In the genomic region with DNA sequence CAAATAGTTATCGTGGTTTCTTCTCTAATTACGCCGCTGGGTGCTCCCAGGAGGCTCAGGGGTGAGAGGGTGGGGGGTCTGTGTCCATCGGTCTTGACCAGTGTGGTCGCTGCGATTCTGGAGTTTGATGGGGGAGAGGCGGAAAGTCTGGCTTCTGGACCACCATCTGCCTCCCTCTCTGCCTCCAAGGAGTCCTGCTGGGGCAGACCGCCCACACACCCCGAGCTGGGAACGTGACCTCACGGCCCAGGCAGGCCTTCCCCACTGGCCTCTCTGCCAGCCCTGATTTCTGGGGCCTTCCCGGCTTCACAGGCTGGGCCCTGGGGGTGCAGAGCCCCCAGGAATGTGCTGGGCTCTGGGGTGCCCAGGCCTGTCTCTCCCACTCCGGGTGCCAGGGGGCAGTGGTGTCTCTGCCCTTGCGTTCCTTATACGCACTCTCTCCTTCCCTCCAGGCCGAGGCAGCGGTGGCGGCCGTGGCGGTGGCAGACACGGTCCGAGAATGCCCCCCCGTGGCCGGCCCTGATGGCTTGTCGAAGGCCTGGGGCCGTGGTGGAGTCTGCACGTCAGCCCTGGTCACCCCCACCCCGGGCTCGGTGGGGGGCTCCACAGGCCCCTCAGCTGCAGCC, we compare ENCODE assay signal across 19 cellular contexts. TPM values are rescaled to one million over a fixed set of nuclear protein-coding genes. Genes with fewer than 3 reads are reported as not detected.
A peak's percentile ranks its signal among the peaks of the same experiment; 100 is the strongest.
DNase-seq lines count a peak whose midpoint lies in the region; ATAC-seq and TF ChIP-seq lines count a peak whose summit lies in the region.
"Had no signal": no experiment of that assay in that cellular context is flagged by ENCODE, and none has a peak within 500 bp of the region (broad histone marks: within the 10 kb centered on the region; RNA-seq: fewer than 3 reads in every experiment).

No MANE protein-coding gene starts in this region.

- no peak overlapping the region for H3K27ac ChIP-seq in neural progenitor cell
- H3K27ac ChIP-seq: thoracic aorta had no signal

- TF ChIP-seq CTCF in WTC11 (IDR thresholded peaks at IDR 0.05) (no peak), neural progenitor cell (IDR thresholded peaks at IDR 0.05) (peak; percentile 40)

- no peak overlapping the region for H3K9ac ChIP-seq in neural progenitor cell

- H3K27ac Mint-ChIP-seq in WTC11, result no peak overlapping the region
- H3K27ac Mint-ChIP-seq in neural progenitor cell, result no peak overlapping the region
- H3K27ac Mint-ChIP-seq: activated CD4-positive, alpha-beta memory T cell treated with anti-CD3 and anti-CD28 coated beads for 36 hours; activated naive CD8-positive, alpha-beta T cell; activated T-cell treated with anti-CD3 and anti-CD28 coated beads, Interleukin-2, amount 50 U/mL, for 72 hours had no signal

- no peaks in the 10 kb centered on the region for H3K9me3 ChIP-seq in neural progenitor cell (ENCODE audit: low read depth)
- H3K9me3 ChIP-seq: thoracic aorta had no signal

- no peak overlapping the region for H3K4me3 ChIP-seq in neural progenitor cell
- H3K4me3 ChIP-seq: thoracic aorta had no signal

- peak; percentile 61 for DNase-seq in D341Med (ENCODE audit: low spot score)
- peak; percentile 49 for DNase-seq in HuH-7 (ENCODE audit: low spot score)
- DNase-seq in WTC11 (ENCODE audit: low spot score), result peak; percentile 45
- peak; percentile 50 for DNase-seq in neural progenitor cell (ENCODE audit: low spot score)
- no peak for DNase-seq in activated T-cell treated with anti-CD3 and anti-CD28 coated beads, Interleukin-2, amount 50 U/mL, for 1 hour
- no peak for DNase-seq in GM19238 (ENCODE audit: insufficient read length, low spot score)
- no peak for DNase-seq in left lobe of liver (ENCODE audit: low spot score)
- no peak for DNase-seq in NCI-H82 treated with DMSO at 0.1 percent for 48 hours (lab: John Stamatoyannopoulos, UW; ENCODE audit: unreplicated experiment)
- DNase-seq: activated CD4-positive, alpha-beta memory T cell treated with anti-CD3 and anti-CD28 coated beads for 36 hours; activated T-cell treated with anti-CD3 and anti-CD28 coated beads, Interleukin-2, amount 50 U/mL, for 72 hours; hippocampal formation; NCI-H187; NCI-H446; stimulated activated CD4-positive, alpha-beta T cell treated with anti-CD3 and anti-CD28 coated beads, Interleukin-4, amount 100 ng/mL, for 4 hours had no signal

- H3K36me3 ChIP-seq in neural progenitor cell, result no peaks in the 10 kb centered on the region
- H3K36me3 ChIP-seq: thoracic aorta had no signal

- no peaks in the 10 kb centered on the region for H3F3A ChIP-seq in neural progenitor cell (ENCODE audit: low read depth)

- H3K36me3 Mint-ChIP-seq in WTC11 (no peaks in the 10 kb centered on the region), neural progenitor cell (no peaks in the 10 kb centered on the region)
- H3K36me3 Mint-ChIP-seq: activated CD4-positive, alpha-beta memory T cell treated with anti-CD3 and anti-CD28 coated beads for 36 hours; activated naive CD8-positive, alpha-beta T cell had no signal

- H3K4me3 Mint-ChIP-seq in WTC11 (no peak overlapping the region), neural progenitor cell (no peak overlapping the region)
- H3K4me3 Mint-ChIP-seq: activated CD4-positive, alpha-beta memory T cell treated with anti-CD3 and anti-CD28 coated beads for 36 hours; activated naive CD8-positive, alpha-beta T cell; activated T-cell treated with anti-CD3 and anti-CD28 coated beads, Interleukin-2, amount 50 U/mL, for 72 hours had no signal

- no peaks in the 10 kb centered on the region for H3K79me2 ChIP-seq in neural progenitor cell (ENCODE audit: low read depth)

- no peak overlapping the region for H3K4me2 ChIP-seq in neural progenitor cell

- H3K9me3 Mint-ChIP-seq in WTC11 (no peaks in the 10 kb centered on the region), neural progenitor cell (no peaks in the 10 kb centered on the region)
- H3K9me3 Mint-ChIP-seq: activated CD4-positive, alpha-beta memory T cell treated with anti-CD3 and anti-CD28 coated beads for 36 hours; activated T-cell treated with anti-CD3 and anti-CD28 coated beads, Interleukin-2, amount 50 U/mL, for 72 hours had no signal

- CTCF ChIA-PET in WTC11 (lab: Charles Lee), result interaction anchor here (1.1 kb wide), 1 partner anchor 14 kb away, joined by 3 read pairs; no protein-coding TSS in a partner anchor

- peaks cover 11% of the 10 kb centered on the region for H4K20me1 ChIP-seq in neural progenitor cell (ENCODE audit: low read depth)

- H3K27me3 Mint-ChIP-seq in WTC11 (ENCODE audit: low read depth), result no peaks in the 10 kb centered on the region
- peaks cover 6% of the 10 kb centered on the region for H3K27me3 Mint-ChIP-seq in neural progenitor cell (ENCODE audit: insufficient read depth, low read depth)
- H3K27me3 Mint-ChIP-seq: activated CD4-positive, alpha-beta memory T cell treated with anti-CD3 and anti-CD28 coated beads for 36 hours; activated naive CD8-positive, alpha-beta T cell had no signal

- H3K4me1 Mint-ChIP-seq in WTC11, result no peaks in the 10 kb centered on the region
- H3K4me1 Mint-ChIP-seq in neural progenitor cell, result peaks cover 3% of the 10 kb centered on the region

- H2AFZ ChIP-seq in neural progenitor cell (replicated peaks), result no peak overlapping the region

- no peaks in the 10 kb centered on the region for H3K4me1 ChIP-seq in neural progenitor cell

- POLR2A ChIA-PET in WTC11 (lab: Charles Lee), result no interaction called here

- no peaks in the 10 kb centered on the region for H3K27me3 ChIP-seq in neural progenitor cell

- ATAC-seq in WTC11, result peak; percentile 43; the same call in 1 of the 2 replicates
- no peak for ATAC-seq in left lobe of liver
- ATAC-seq: activated T-cell treated with anti-CD3 and anti-CD28 coated beads, Interleukin-2, amount 50 U/mL, for 72 hours had no signal

TF ChIP-seq in WTC11, 78 proteins besides CTCF, POLR2A, EP300 and RAD21:
- no peak for TF ChIP-seq GTF2I (CRISPR knock-in tag; conservative IDR thresholded peaks at IDR 0.05)
- TF ChIP-seq, protein P1, sequence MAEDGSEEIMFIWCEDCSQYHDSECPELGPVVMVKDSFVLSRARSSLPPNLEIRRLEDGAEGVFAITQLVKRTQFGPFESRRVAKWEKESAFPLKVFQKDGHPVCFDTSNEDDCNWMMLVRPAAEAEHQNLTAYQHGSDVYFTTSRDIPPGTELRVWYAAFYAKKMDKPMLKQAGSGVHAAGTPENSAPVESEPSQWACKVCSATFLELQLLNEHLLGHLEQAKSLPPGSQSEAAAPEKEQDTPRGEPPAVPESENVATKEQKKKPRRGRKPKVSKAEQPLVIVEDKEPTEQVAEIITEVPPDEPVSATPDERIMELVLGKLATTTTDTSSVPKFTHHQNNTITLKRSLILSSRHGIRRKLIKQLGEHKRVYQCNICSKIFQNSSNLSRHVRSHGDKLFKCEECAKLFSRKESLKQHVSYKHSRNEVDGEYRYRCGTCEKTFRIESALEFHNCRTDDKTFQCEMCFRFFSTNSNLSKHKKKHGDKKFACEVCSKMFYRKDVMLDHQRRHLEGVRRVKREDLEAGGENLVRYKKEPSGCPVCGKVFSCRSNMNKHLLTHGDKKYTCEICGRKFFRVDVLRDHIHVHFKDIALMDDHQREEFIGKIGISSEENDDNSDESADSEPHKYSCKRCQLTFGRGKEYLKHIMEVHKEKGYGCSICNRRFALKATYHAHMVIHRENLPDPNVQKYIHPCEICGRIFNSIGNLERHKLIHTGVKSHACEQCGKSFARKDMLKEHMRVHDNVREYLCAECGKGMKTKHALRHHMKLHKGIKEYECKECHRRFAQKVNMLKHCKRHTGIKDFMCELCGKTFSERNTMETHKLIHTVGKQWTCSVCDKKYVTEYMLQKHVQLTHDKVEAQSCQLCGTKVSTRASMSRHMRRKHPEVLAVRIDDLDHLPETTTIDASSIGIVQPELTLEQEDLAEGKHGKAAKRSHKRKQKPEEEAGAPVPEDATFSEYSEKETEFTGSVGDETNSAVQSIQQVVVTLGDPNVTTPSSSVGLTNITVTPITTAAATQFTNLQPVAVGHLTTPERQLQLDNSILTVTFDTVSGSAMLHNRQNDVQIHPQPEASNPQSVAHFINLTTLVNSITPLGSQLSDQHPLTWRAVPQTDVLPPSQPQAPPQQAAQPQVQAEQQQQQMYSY (CRISPR knock-in tag; IDR thresholded peaks at IDR 0.05), result peak; percentile 48; the same call in 1 of the 2 replicates

RNA-seq across cellular contexts. Expression of a gene that starts 19.0 kb away (rescaled TPM):
- total RNA-seq in WTC11 (2021) (36.4 to 53.4 TPM (median 39.5 TPM) in 3 replicates), neural progenitor cell (ENCODE audit: low replicate concordance) (6.1 and 40.2 TPM in 2 replicates), left lobe of liver (1.3 TPM)
- total RNA-seq: mononuclear cell, OCI-LY7, osteoblast had no signal

Comparison
In these comparisons a context has a peak if more than half of its experiments do, and no peak if none do; other contexts are left out.
1. DNase-seq: peak in D341Med (single experiment), HuH-7 (single experiment), WTC11 (single experiment) and neural progenitor cell (single experiment); none in activated T-cell treated with anti-CD3 and anti-CD28 coated beads, Interleukin-2, amount 50 U/mL, for 1 hour (single experiment), GM19238 (single experiment), left lobe of liver (single experiment) and NCI-H82 treated with DMSO at 0.1 percent for 48 hours (single experiment).